12 cellular contexts compared by ENCODE assay signal in the genomic region with DNA sequence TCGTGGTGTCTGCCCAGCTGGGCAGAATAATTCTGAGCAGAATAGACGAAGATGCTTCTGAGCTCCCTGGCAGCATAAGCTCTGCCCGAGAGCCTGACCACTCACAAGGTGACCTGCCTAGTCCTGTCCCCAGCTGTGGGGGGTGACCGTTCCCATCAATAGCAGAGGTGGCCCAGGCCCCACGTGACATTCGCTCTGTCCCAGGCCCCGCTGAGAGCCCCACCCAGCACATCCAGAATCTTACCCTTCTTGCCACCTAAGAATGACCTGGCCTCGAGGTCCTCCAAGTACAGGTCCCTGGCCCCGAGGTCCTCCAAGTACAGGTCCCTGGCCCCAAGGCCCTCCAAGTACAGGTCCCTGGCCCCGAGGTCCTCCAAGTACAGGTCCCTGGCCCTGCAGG. TPM values are rescaled to one million over a fixed set of nuclear protein-coding genes. Genes with fewer than 3 reads are reported as not detected.
DNase-seq lines count a peak whose midpoint lies in the region; ATAC-seq and TF ChIP-seq lines count a peak whose summit lies in the region.
"Had no signal": no experiment of that assay in that cellular context is flagged by ENCODE, and none has a peak within 500 bp of the region (broad histone marks: within the 10 kb centered on the region; RNA-seq: fewer than 3 reads in every experiment).

No MANE protein-coding gene starts in this region.

- H3K4me1 ChIP-seq in BLaER1 (peaks cover 77% of the 10 kb centered on the region), parathyroid adenoma (no peaks in the 10 kb centered on the region), foreskin keratinocyte (peaks cover 19% of the 10 kb centered on the region)

- no peaks in the 10 kb centered on the region for H3K79me2 ChIP-seq in parathyroid adenoma

- H3K9ac ChIP-seq in BLaER1 (no peak overlapping the region), parathyroid adenoma (no peak overlapping the region)

- H3K36me3 ChIP-seq in BLaER1 (no peaks in the 10 kb centered on the region; the same call in 1 of the 2 replicates), parathyroid adenoma (ENCODE audit: control insufficient read depth, insufficient read depth, low read length) (no peaks in the 10 kb centered on the region)

- TF ChIP-seq CTCF in VCaP (conservative IDR thresholded peaks at IDR 0.05) (no peak), fibroblast of the aortic adventitia (IDR thresholded peaks at IDR 0.05; ENCODE audit: insufficient read depth, low read length) (no peak), parathyroid adenoma (IDR thresholded peaks at IDR 0.05) (no peak), foreskin keratinocyte (conservative IDR thresholded peaks at IDR 0.05) (no peak)

- H2AFZ ChIP-seq in parathyroid adenoma = no peak overlapping the region

- ATAC-seq in HG02973 (IDR thresholded peaks at IDR 0.05; ENCODE audit: unreplicated experiment) (no peak), GM18867 (IDR thresholded peaks at IDR 0.05; ENCODE audit: unreplicated experiment) (no peak), foreskin keratinocyte (no peak)

- H3K9me3 ChIP-seq in BLaER1 = no peaks in the 10 kb centered on the region
- H3K9me3 ChIP-seq in parathyroid adenoma (ENCODE audit: control insufficient read depth, low read length) = no peaks in the 10 kb centered on the region

- DNase-seq in fibroblast of the aortic adventitia (ENCODE audit: low read depth) (no peak), HCEC 1CT (no peak), foreskin keratinocyte (no peak)
- DNase-seq: KG1, NCI-H748 treated with DMSO at 0.1 percent for 48 hours had no signal

- peaks cover 79% of the 10 kb centered on the region for H3K27me3 ChIP-seq in BLaER1
- H3K27me3 ChIP-seq in parathyroid adenoma (ENCODE audit: control insufficient read depth, insufficient read depth, low read length) = no peaks in the 10 kb centered on the region
- H3K27me3 ChIP-seq in foreskin keratinocyte = peaks cover 4% of the 10 kb centered on the region

- no peak overlapping the region for H3K27ac ChIP-seq in BLaER1
- peak overlapping the region; percentile 59 for H3K27ac ChIP-seq in VCaP
- peak overlapping the region; percentile 64 for H3K27ac ChIP-seq in parathyroid adenoma
- no peak overlapping the region for H3K27ac ChIP-seq in foreskin keratinocyte

- peaks cover 92% of the 10 kb centered on the region for H4K20me1 ChIP-seq in BLaER1

- H3K4me3 ChIP-seq in BLaER1 (0 out of 2 replicates have a peak overlapping the region, but pooled peaks have one; percentile 37), fibroblast of the aortic adventitia (ENCODE audit: low read depth, low read length) (peak overlapping the region; percentile 87), parathyroid adenoma (ENCODE audit: low read depth, low read length) (no peak overlapping the region)

- H3K4me2 ChIP-seq in BLaER1 = peak overlapping the region; percentile 92
- H3K4me2 ChIP-seq in parathyroid adenoma (ENCODE audit: low read length) = peak overlapping the region; percentile 19

RNA-seq across cellular contexts. Expression of gene TMEM204, which starts 0.7 kb away (rescaled TPM):
- total RNA-seq in fibroblast of the aortic adventitia (ENCODE audit: low replicate concordance) (5.0 and 22.1 TPM in 2 replicates), foreskin keratinocyte (4.1 and 10.7 TPM in 2 replicates)
- 4.8 and 12.2 TPM in 2 replicates for polyA plus RNA-seq in foreskin keratinocyte

RNA-seq across cellular contexts. Expression of gene TELO2, which starts 39.6 kb away (rescaled TPM):
- total RNA-seq in fibroblast of the aortic adventitia (ENCODE audit: low replicate concordance) = 23.5 and 29.1 TPM in 2 replicates
- total RNA-seq in foreskin keratinocyte = 36.4 and 37.9 TPM in 2 replicates
- polyA plus RNA-seq in foreskin keratinocyte = 39.8 and 44.7 TPM in 2 replicates

RNA-seq across cellular contexts. Expression of gene PTX4, which starts 44.0 kb away (rescaled TPM):
- total RNA-seq in fibroblast of the aortic adventitia (ENCODE audit: low replicate concordance) = not detected in 2 replicates
- total RNA-seq in foreskin keratinocyte = not detected in 2 replicates
- polyA plus RNA-seq in foreskin keratinocyte = not detected in 2 replicates
- total RNA-seq: left lobe of liver, subcutaneous adipose tissue had no signal

RNA-seq across cellular contexts. Expression of gene CLCN7, which starts 57.9 kb away (rescaled TPM):
- total RNA-seq in fibroblast of the aortic adventitia (ENCODE audit: low replicate concordance) (64.8 and 432 TPM in 2 replicates), foreskin keratinocyte (32.2 and 37.7 TPM in 2 replicates)
- 25.2 and 28.2 TPM in 2 replicates for polyA plus RNA-seq in foreskin keratinocyte

Comparison
In these comparisons a context has a peak if more than half of its experiments do, and no peak if none do; other contexts are left out.
1. H3K27ac ChIP-seq: peak in VCaP (single experiment) and parathyroid adenoma (single experiment); none in BLaER1 (single experiment) and foreskin keratinocyte (single experiment).